Comparison of ENCODE assay signal across 1 cellular context in genomic region chr6:30533460-30534294, GRCh38.
TF ChIP-seq lines count a peak whose summit lies in the region.

No MANE protein-coding gene starts in this region.

TF ChIP-seq in GM12878, 131 proteins besides CTCF, POLR2A, EP300 and RAD21 (continues in another document):
- TF ChIP-seq ZSCAN29 (IDR thresholded peaks at IDR 0.05): no peak
- TF ChIP-seq ZNF274 (IDR thresholded peaks at IDR 0.05; ENCODE audit: insufficient read depth, insufficient read length): no peak
- TF ChIP-seq, protein P1, sequence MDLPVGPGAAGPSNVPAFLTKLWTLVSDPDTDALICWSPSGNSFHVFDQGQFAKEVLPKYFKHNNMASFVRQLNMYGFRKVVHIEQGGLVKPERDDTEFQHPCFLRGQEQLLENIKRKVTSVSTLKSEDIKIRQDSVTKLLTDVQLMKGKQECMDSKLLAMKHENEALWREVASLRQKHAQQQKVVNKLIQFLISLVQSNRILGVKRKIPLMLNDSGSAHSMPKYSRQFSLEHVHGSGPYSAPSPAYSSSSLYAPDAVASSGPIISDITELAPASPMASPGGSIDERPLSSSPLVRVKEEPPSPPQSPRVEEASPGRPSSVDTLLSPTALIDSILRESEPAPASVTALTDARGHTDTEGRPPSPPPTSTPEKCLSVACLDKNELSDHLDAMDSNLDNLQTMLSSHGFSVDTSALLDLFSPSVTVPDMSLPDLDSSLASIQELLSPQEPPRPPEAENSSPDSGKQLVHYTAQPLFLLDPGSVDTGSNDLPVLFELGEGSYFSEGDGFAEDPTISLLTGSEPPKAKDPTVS (IDR thresholded peaks at IDR 0.05; ENCODE audit: low read depth, low read length): no peak
- no peak for TF ChIP-seq TAF1 (IDR thresholded peaks at IDR 0.05; ENCODE audit: borderline replicate concordance, low read depth, low read length)
- TF ChIP-seq, protein P2, sequence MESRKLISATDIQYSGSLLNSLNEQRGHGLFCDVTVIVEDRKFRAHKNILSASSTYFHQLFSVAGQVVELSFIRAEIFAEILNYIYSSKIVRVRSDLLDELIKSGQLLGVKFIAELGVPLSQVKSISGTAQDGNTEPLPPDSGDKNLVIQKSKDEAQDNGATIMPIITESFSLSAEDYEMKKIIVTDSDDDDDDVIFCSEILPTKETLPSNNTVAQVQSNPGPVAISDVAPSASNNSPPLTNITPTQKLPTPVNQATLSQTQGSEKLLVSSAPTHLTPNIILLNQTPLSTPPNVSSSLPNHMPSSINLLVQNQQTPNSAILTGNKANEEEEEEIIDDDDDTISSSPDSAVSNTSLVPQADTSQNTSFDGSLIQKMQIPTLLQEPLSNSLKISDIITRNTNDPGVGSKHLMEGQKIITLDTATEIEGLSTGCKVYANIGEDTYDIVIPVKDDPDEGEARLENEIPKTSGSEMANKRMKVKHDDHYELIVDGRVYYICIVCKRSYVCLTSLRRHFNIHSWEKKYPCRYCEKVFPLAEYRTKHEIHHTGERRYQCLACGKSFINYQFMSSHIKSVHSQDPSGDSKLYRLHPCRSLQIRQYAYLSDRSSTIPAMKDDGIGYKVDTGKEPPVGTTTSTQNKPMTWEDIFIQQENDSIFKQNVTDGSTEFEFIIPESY (IDR thresholded peaks at IDR 0.05): no peak
- TF ChIP-seq, protein P3, sequence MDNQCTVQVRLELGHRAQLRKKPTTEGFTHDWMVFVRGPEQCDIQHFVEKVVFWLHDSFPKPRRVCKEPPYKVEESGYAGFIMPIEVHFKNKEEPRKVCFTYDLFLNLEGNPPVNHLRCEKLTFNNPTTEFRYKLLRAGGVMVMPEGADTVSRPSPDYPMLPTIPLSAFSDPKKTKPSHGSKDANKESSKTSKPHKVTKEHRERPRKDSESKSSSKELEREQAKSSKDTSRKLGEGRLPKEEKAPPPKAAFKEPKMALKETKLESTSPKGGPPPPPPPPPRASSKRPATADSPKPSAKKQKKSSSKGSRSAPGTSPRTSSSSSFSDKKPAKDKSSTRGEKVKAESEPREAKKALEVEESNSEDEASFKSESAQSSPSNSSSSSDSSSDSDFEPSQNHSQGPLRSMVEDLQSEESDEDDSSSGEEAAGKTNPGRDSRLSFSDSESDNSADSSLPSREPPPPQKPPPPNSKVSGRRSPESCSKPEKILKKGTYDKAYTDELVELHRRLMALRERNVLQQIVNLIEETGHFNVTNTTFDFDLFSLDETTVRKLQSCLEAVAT (IDR thresholded peaks at IDR 0.05): peak; percentile 88
- no peak for TF ChIP-seq CBFB (IDR thresholded peaks at IDR 0.05; ENCODE audit: low read depth)
- no peak for TF ChIP-seq JUND (IDR thresholded peaks at IDR 0.05; ENCODE audit: low read depth, low read length)
- no peak for TF ChIP-seq CBX5 (IDR thresholded peaks at IDR 0.05; ENCODE audit: low read depth)
- no peak for TF ChIP-seq BCL11A (IDR thresholded peaks at IDR 0.05; ENCODE audit: low read depth, low read length)
- no peak for TF ChIP-seq MEF2B (IDR thresholded peaks at IDR 0.05; ENCODE audit: partially characterized antibody, poor library complexity, severe bottlenecking)
- TF ChIP-seq ZNF592 (IDR thresholded peaks at IDR 0.05): no peak
- TF ChIP-seq TBL1XR1 (IDR thresholded peaks at IDR 0.05; ENCODE audit: low read depth, low read length): no peak
- TF ChIP-seq STAT3 (IDR thresholded peaks at IDR 0.05; ENCODE audit: low read depth, low read length): no peak
- TF ChIP-seq CEBPZ (IDR thresholded peaks at IDR 0.05; ENCODE audit: low read depth, low read length): no peak
- TF ChIP-seq ZBTB11 (CRISPR knock-in tag; IDR thresholded peaks at IDR 0.05): no peak
- TF ChIP-seq MYC (IDR thresholded peaks at IDR 0.05; ENCODE audit: insufficient read depth, insufficient read length, insufficient replicate concordance, low read length, severe bottlenecking): no peak
- TF ChIP-seq BHLHE40 (IDR thresholded peaks at IDR 0.05; ENCODE audit: borderline replicate concordance in 1 of 2, low read depth in 2 of 2, low read length in 1 of 2): peak; percentile 75 to 94
- TF ChIP-seq SREBF2 (IDR thresholded peaks at IDR 0.05; ENCODE audit: low read length): no peak
- no peak for TF ChIP-seq SIN3A (IDR thresholded peaks at IDR 0.05; ENCODE audit: low read depth, low read length)
- no peak for TF ChIP-seq NR2C1 (IDR thresholded peaks at IDR 0.05)
- TF ChIP-seq, protein P4, sequence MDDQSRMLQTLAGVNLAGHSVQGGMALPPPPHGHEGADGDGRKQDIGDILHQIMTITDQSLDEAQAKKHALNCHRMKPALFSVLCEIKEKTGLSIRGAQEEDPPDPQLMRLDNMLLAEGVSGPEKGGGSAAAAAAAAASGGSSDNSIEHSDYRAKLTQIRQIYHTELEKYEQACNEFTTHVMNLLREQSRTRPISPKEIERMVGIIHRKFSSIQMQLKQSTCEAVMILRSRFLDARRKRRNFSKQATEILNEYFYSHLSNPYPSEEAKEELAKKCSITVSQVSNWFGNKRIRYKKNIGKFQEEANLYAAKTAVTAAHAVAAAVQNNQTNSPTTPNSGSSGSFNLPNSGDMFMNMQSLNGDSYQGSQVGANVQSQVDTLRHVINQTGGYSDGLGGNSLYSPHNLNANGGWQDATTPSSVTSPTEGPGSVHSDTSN (IDR thresholded peaks at IDR 0.05; ENCODE audit: insufficient replicate concordance, low read depth, low read length): no peak
- no peak for TF ChIP-seq CBX3 (IDR thresholded peaks at IDR 0.05; ENCODE audit: borderline replicate concordance, low read depth)
- TF ChIP-seq IKZF2 (IDR thresholded peaks at IDR 0.05): peak in 1 of 2 experiments; percentile 15; a peak in 1 of 4 replicates
- no peak for TF ChIP-seq LARP7 (IDR thresholded peaks at IDR 0.05)
- TF ChIP-seq YY1 (IDR thresholded peaks at IDR 0.05; ENCODE audit: low read depth, low read length): no peak
- no peak for TF ChIP-seq MXI1 (IDR thresholded peaks at IDR 0.05; ENCODE audit: low read depth, low read length)
- TF ChIP-seq RBBP5 (conservative IDR thresholded peaks at IDR 0.05): no peak
- TF ChIP-seq ETV6 (conservative IDR thresholded peaks at IDR 0.05 in 1 of 2, IDR thresholded peaks at IDR 0.05 in 1 of 2; ENCODE audit: borderline replicate concordance in 1 of 2, low read depth in 1 of 2): no peak
- TF ChIP-seq ZNF622 (IDR thresholded peaks at IDR 0.05): no peak
- TF ChIP-seq TCF7 (IDR thresholded peaks at IDR 0.05; ENCODE audit: borderline replicate concordance): no peak
- no peak for TF ChIP-seq CHD4 (IDR thresholded peaks at IDR 0.05)
- TF ChIP-seq, protein P5, sequence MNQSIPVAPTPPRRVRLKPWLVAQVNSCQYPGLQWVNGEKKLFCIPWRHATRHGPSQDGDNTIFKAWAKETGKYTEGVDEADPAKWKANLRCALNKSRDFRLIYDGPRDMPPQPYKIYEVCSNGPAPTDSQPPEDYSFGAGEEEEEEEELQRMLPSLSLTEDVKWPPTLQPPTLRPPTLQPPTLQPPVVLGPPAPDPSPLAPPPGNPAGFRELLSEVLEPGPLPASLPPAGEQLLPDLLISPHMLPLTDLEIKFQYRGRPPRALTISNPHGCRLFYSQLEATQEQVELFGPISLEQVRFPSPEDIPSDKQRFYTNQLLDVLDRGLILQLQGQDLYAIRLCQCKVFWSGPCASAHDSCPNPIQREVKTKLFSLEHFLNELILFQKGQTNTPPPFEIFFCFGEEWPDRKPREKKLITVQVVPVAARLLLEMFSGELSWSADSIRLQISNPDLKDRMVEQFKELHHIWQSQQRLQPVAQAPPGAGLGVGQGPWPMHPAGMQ (IDR thresholded peaks at IDR 0.05; ENCODE audit: borderline replicate concordance): no peak
- TF ChIP-seq SMC3 (IDR thresholded peaks at IDR 0.05; ENCODE audit: borderline replicate concordance, low read length): no peak
- TF ChIP-seq HDAC6 (IDR thresholded peaks at IDR 0.05; ENCODE audit: unreplicated experiment): no peak
- TF ChIP-seq NBN (IDR thresholded peaks at IDR 0.05): 0 out of 2 replicates have a peak, but pooled peaks have one; percentile 45
- TF ChIP-seq, protein P6, sequence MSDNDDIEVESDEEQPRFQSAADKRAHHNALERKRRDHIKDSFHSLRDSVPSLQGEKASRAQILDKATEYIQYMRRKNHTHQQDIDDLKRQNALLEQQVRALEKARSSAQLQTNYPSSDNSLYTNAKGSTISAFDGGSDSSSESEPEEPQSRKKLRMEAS (IDR thresholded peaks at IDR 0.05; ENCODE audit: low read depth, low read length): no peak
